ENCODE assay signal across 8 cellular contexts in genomic region chr17:78979780-78980623, GRCh38. TPM values are rescaled to one million over a fixed set of nuclear protein-coding genes. Genes with fewer than 3 reads are reported as not detected.
DNase-seq lines count a peak whose midpoint lies in the region; ATAC-seq and TF ChIP-seq lines count a peak whose summit lies in the region.

A gene with protein sequence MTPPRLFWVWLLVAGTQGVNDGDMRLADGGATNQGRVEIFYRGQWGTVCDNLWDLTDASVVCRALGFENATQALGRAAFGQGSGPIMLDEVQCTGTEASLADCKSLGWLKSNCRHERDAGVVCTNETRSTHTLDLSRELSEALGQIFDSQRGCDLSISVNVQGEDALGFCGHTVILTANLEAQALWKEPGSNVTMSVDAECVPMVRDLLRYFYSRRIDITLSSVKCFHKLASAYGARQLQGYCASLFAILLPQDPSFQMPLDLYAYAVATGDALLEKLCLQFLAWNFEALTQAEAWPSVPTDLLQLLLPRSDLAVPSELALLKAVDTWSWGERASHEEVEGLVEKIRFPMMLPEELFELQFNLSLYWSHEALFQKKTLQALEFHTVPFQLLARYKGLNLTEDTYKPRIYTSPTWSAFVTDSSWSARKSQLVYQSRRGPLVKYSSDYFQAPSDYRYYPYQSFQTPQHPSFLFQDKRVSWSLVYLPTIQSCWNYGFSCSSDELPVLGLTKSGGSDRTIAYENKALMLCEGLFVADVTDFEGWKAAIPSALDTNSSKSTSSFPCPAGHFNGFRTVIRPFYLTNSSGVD (minus strand): TSS chr17:78979923. CDS start chr17:78977191, 2,732 bp downstream.

- no peak for TF ChIP-seq CTCF in A673 (conservative IDR thresholded peaks at IDR 0.05; ENCODE audit: low read depth, low read length)
- no peak for TF ChIP-seq CTCF in HCT116 (IDR thresholded peaks at IDR 0.05 in 2 of 3, conservative IDR thresholded peaks at IDR 0.05 in 1 of 3; ENCODE audit: borderline replicate concordance in 1 of 3, insufficient read depth in 1 of 3, low read depth in 2 of 3, low read length in 2 of 3)
- TF ChIP-seq CTCF in PC-9 (conservative IDR thresholded peaks at IDR 0.05) = no peak
- no peak for TF ChIP-seq CTCF in ascending aorta (IDR thresholded peaks at IDR 0.05)
- peak in 1 of 12 donors; percentile 7 for TF ChIP-seq CTCF in heart left ventricle (IDR thresholded peaks at IDR 0.05)

- H3K27me3 ChIP-seq in A673 (replicated peaks; ENCODE audit: insufficient read depth, low read depth, low read length, poor library complexity) (no peaks in the 10 kb centered on the region), HCT116 (ENCODE audit: insufficient read depth, low read length) (no peaks in the 10 kb centered on the region), PC-9 (ENCODE audit: insufficient read depth, low read depth) (no peaks in the 10 kb centered on the region), ascending aorta (no peaks in the 10 kb centered on the region), heart left ventricle (no peaks in the 10 kb centered on the region)

- H3K9me3 ChIP-seq in A673 (ENCODE audit: low read depth, low read length, poor library complexity, severe bottlenecking) (no peaks in the 10 kb centered on the region), HCT116 (ENCODE audit: control insufficient read depth in 1 of 2, insufficient read depth in 1 of 2, low read depth in 1 of 2, low read length in 2 of 2) (no peaks in the 10 kb centered on the region), PC-9 (ENCODE audit: insufficient read depth, low read depth) (no peaks in the 10 kb centered on the region), ascending aorta (no peaks in the 10 kb centered on the region), heart left ventricle (no peaks in the 10 kb centered on the region)

- 27 to 35% (median 31%) methylated on average over 15 to 16 of the region's 16 CpGs for WGBS in heart left ventricle, 4 donors

- CTCF ChIA-PET in A673 (lab: Charles Lee) (interaction anchor here (0.8 kb wide), 1 partner anchor 9 kb away, joined by 3 read pairs; no protein-coding TSS in a partner anchor), HCT116 (lab: Charles Lee) (interaction anchor here (1.0 to 1.9 kb wide), 3 partner anchors 9 to 114 kb away, joined by 4 to 7 read pairs (median 5); no protein-coding TSS in a partner anchor), PC-9 (lab: Charles Lee) (interaction anchor here (0.6 to 0.9 kb wide), 2 partner anchors 18 to 126 kb away, joined by 3 to 6 read pairs; no protein-coding TSS in a partner anchor)

- peak within 1 kb of the TSS; percentile 80 for H3K9ac ChIP-seq in HCT116 (ENCODE audit: low read length)

- POLR2A ChIA-PET in A673 (lab: Charles Lee; ENCODE audit: low non-redundant PET) = interaction anchor here (0.6 kb wide), 1 partner anchor 398 kb away, joined by 8 read pairs; no protein-coding TSS in a partner anchor
- POLR2A ChIA-PET in HCT116 (lab: Charles Lee) = interaction anchor here (0.6 to 1.6 kb wide), 7 partner anchors 8 to 118 kb away, joined by 3 to 6 read pairs (median 4); partner anchors contain the start of gene ENGASE
- POLR2A ChIA-PET in PC-9 (lab: Charles Lee; ENCODE audit: unreplicated experiment) = interaction anchor here (0.5 to 0.6 kb wide), 2 partner anchors 9 to 38 kb away, joined by 5 to 23 read pairs; no protein-coding TSS in a partner anchor

- H4K20me1 ChIP-seq in HCT116 (ENCODE audit: insufficient read depth) = no peaks in the 10 kb centered on the region
- H4K20me1 ChIP-seq in PC-9 (ENCODE audit: insufficient read depth) = no peaks in the 10 kb centered on the region; the same call in 1 of the 2 replicates

- H3K4me2 ChIP-seq in HCT116 (ENCODE audit: low read length) (peak within 1 kb of the TSS; percentile 95), PC-9 (peak within 1 kb of the TSS; percentile 92)

- BruUV-seq in A673 (replicated peaks; lab: Mats Ljungman, UMichigan) = no TSS peak
- no TSS peak for BruUV-seq in HCT116 (replicated peaks; lab: Mats Ljungman, UMichigan)
- no TSS peak for BruUV-seq in PC-9 (replicated peaks; lab: Mats Ljungman, UMichigan)

- DNase-seq in A673 (ENCODE audit: low spot score) (peak; percentile 94), HCT116 (ENCODE audit: low read depth, low spot score) (peak; percentile 70), PC-9 (peak; percentile 76 to 87), ascending aorta (ENCODE audit: low spot score in 2 of 2) (peak in 1 of 2 donors; percentile 81), heart left ventricle (peak; percentile 75 to 92 (median 86)), posterior cingulate gyrus (peak; percentile 57 to 96 (median 74)), activated gamma-delta T cell (lab: John Stamatoyannopoulos, UW) (no peak)

- no peak for TF ChIP-seq RAD21 in HCT116 (IDR thresholded peaks at IDR 0.05; ENCODE audit: low read depth)

- intact Hi-C loops in A673 (cut with micrococcal nuclease; ENCODE audit: unreplicated experiment) = no loop called here
- intact Hi-C loops in HCT116 (cut with micrococcal nuclease) = loop anchor here (5.0 kb wide), 1 partner anchor 813 kb away; the partner anchor contains the start of gene SYNGR2
- intact Hi-C loops in PC-9 (cut with micrococcal nuclease; ENCODE audit: unreplicated experiment) = loop anchor here (2.0 kb wide), 1 partner anchor 25 kb away; no protein-coding TSS in a partner anchor
- intact Hi-C loops in ascending aorta (cut with DNase I) = no loop called here
- intact Hi-C loops in heart left ventricle (cut with DNase I) = loop anchor here in 2 of 10 donors (10.0 kb wide), 2 partner anchors 55 to 485 kb away; partner anchors contain the start of gene TIMP2 (in 1 of the 2)
- intact Hi-C loops in posterior cingulate gyrus (cut with DNase I) = no loop called here

- peaks cover 36% of the 10 kb centered on the region for H3K4me1 ChIP-seq in A673 (ENCODE audit: insufficient read depth, low read length, poor library complexity, severe bottlenecking)
- peaks cover 35 to 52% of the 10 kb centered on the region in 2 experiments for H3K4me1 ChIP-seq in HCT116 (ENCODE audit: control insufficient read depth in 1 of 2, insufficient read depth in 2 of 2, low read length in 2 of 2)
- peaks cover 21% of the 10 kb centered on the region for H3K4me1 ChIP-seq in PC-9 (replicated peaks; ENCODE audit: insufficient read depth)
- H3K4me1 ChIP-seq in ascending aorta = peaks cover 4 to 31% of the 10 kb centered on the region in 2 donors
- peaks cover 2 to 56% (median 49%) of the 10 kb centered on the region in 12 donors for H3K4me1 ChIP-seq in heart left ventricle

- ATAC-seq in HCT116 (peak; percentile 90), heart left ventricle (peak; percentile 65 to 82 (median 78)), HG03442 (IDR thresholded peaks at IDR 0.05; ENCODE audit: unreplicated experiment) (no peak)

- H2AFZ ChIP-seq in HCT116 (ENCODE audit: low read depth, low read length, poor library complexity, severe bottlenecking) (peak within 1 kb of the TSS; percentile 87), PC-9 (peak within 1 kb of the TSS; percentile 64; the same call in 1 of the 2 replicates)

- RAD21 ChIA-PET in HCT116 (lab: Charles Lee; ENCODE audit: low non-redundant PET in 1 of 2, low total read pairs in 2 of 2, uncharacterized antibody in 2 of 2, unreplicated experiment in 2 of 2) = no interaction called here

- no peaks in the 10 kb centered on the region; the same call in 1 of the 2 replicates for H3F3A ChIP-seq in PC-9 (ENCODE audit: insufficient read depth, low read depth)

- H3K79me2 ChIP-seq in HCT116 (ENCODE audit: insufficient read depth, low read length) (peaks cover 31% of the 10 kb centered on the region), PC-9 (ENCODE audit: low read depth) (peaks cover 33% of the 10 kb centered on the region)

- H3K9me2 ChIP-seq in HCT116 (ENCODE audit: insufficient read depth) (no peaks in the 10 kb centered on the region), PC-9 (ENCODE audit: insufficient read depth) (no peaks in the 10 kb centered on the region)

- H3K4me3 ChIP-seq in A673 (ENCODE audit: low read depth, low read length, poor library complexity, severe bottlenecking) (peak within 1 kb of the TSS; percentile 61), HCT116 (replicated peaks in 1 of 2; ENCODE audit: low read depth in 1 of 2, low read length in 2 of 2) (peak within 1 kb of the TSS; percentile 81 to 83), PC-9 (peak within 1 kb of the TSS; percentile 81), ascending aorta (peak within 1 kb of the TSS; percentile 47 to 53), heart left ventricle (peak within 1 kb of the TSS in 11 of 12 donors; percentile 31 to 66 (median 57))

- peak; percentile 86 for TF ChIP-seq POLR2A in HCT116 (IDR thresholded peaks at IDR 0.05; ENCODE audit: borderline replicate concordance, extremely low read depth, insufficient read depth, insufficient read length)
- peak in 1 of 2 donors; percentile 39 for TF ChIP-seq POLR2A in heart left ventricle (IDR thresholded peaks at IDR 0.05)

- H3K36me3 ChIP-seq in A673 (ENCODE audit: insufficient read depth, low read length, poor library complexity, severe bottlenecking) (peaks cover 13% of the 10 kb centered on the region), HCT116 (ENCODE audit: control insufficient read depth in 1 of 2, insufficient read depth in 2 of 2, low read length in 2 of 2) (peaks cover 8 to 14% of the 10 kb centered on the region in 2 experiments; a peak in 3 of 4 replicates), PC-9 (ENCODE audit: low read depth) (no peaks in the 10 kb centered on the region), ascending aorta (no peaks in the 10 kb centered on the region), heart left ventricle (peaks cover 0 to 15% (median 0%) of the 10 kb centered on the region in 9 donors)

- H3K27ac ChIP-seq in A673 (ENCODE audit: low read depth, low read length, poor library complexity, severe bottlenecking) (peak within 1 kb of the TSS; percentile 71), HCT116 (ENCODE audit: low read depth, low read length) (peak within 1 kb of the TSS; percentile 66), PC-9 (peak within 1 kb of the TSS; percentile 45; the same call in 1 of the 2 replicates), ascending aorta (peak within 1 kb of the TSS; percentile 63 to 67), heart left ventricle (peak within 1 kb of the TSS; percentile 45 to 86 (median 80))

TF ChIP-seq in HCT116, 20 proteins besides CTCF, POLR2A, EP300 and RAD21 (continues in another document):
- TF ChIP-seq, protein P1, sequence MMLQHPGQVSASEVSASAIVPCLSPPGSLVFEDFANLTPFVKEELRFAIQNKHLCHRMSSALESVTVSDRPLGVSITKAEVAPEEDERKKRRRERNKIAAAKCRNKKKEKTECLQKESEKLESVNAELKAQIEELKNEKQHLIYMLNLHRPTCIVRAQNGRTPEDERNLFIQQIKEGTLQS (IDR thresholded peaks at IDR 0.05) = no peak
- peak; percentile 92 for TF ChIP-seq MAX (IDR thresholded peaks at IDR 0.05)
- peak; percentile 38 for TF ChIP-seq YY1 (IDR thresholded peaks at IDR 0.05; ENCODE audit: extremely low read depth, insufficient replicate concordance, low read depth, low read length)

RNA-seq across cellular contexts. Expression of the gene that starts here (rescaled TPM):
- 295 and 324 TPM in 2 replicates for total RNA-seq in A673 (2021)
- total RNA-seq in HCT116 (2021; ENCODE audit: unreplicated experiment) = 389 TPM
- polyA plus RNA-seq in HCT116 (2012) = 454 and 562 TPM in 2 replicates
- 507 and 685 TPM in 2 replicates for total RNA-seq in PC-9 (2021)
- total RNA-seq in ascending aorta = 365 TPM
- total RNA-seq in heart left ventricle = 1,000 to 10,000 TPM in 1 of 9 donors, 100 to 1,000 TPM in 8; 250 to 1,343 (median 688) TPM
- 100 to 1,000 TPM; 178 to 363 TPM for polyA plus RNA-seq in heart left ventricle

Comparison
In these comparisons a context has a peak if more than half of its experiments do, and no peak if none do; other contexts are left out.
1. intact Hi-C loops: an anchor here in HCT116 (5.0 kb wide) and PC-9 (2.0 kb wide); none called in A673, ascending aorta and posterior cingulate gyrus.